11 cellular contexts compared by ENCODE assay signal in genomic region chr2:241563571-241563980, GRCh38. TPM values are rescaled to one million over a fixed set of nuclear protein-coding genes. Genes with fewer than 3 reads are reported as not detected.
"Had no signal": no experiment of that assay in that cellular context is flagged by ENCODE, and none has a peak within 500 bp of the region (broad histone marks: within the 10 kb centered on the region; RNA-seq: fewer than 3 reads in every experiment).

No MANE protein-coding gene starts in this region.

- H3K36me3 Mint-ChIP-seq: activated CD4-positive, alpha-beta memory T cell treated with anti-CD3 and anti-CD28 coated beads for 36 hours had no signal

- H3K9me3 ChIP-seq: colonic mucosa, gastrocnemius medialis, thyroid gland had no signal

- DNase-seq: activated CD4-positive, alpha-beta memory T cell treated with anti-CD3 and anti-CD28 coated beads for 36 hours; activated naive CD4-positive, alpha-beta T cell treated with anti-CD3 and anti-CD28 coated beads for 36 hours; colonic mucosa; effector CD4-positive, alpha-beta T cell; gastrocnemius medialis; left ventricle myocardium superior; stimulated activated CD4-positive, alpha-beta T cell treated with anti-CD3 and anti-CD28 coated beads, Interleukin-4, amount 100 ng/mL, for 1 hour; stimulated activated CD8-positive, alpha-beta memory T cell treated with anti-CD3 and anti-CD28 coated beads, Interleukin-4, amount 100 ng/mL, for 48 hours; T-helper 9 cell; thyroid gland had no signal

- H3K4me3 Mint-ChIP-seq: activated CD4-positive, alpha-beta memory T cell treated with anti-CD3 and anti-CD28 coated beads for 36 hours; activated naive CD4-positive, alpha-beta T cell treated with anti-CD3 and anti-CD28 coated beads for 36 hours; stimulated activated naive CD8-positive, alpha-beta T cell treated with anti-CD3 and anti-CD28 coated beads, Interleukin-15, Interleukin-2, amounts not matched to agents 100 ng/mL and 50 ng/mL, for 24 hours had no signal

- H3K27me3 ChIP-seq: thyroid gland had no signal

- ATAC-seq: gastrocnemius medialis, left ventricle myocardium superior had no signal

- H3K9me3 Mint-ChIP-seq: activated CD4-positive, alpha-beta memory T cell treated with anti-CD3 and anti-CD28 coated beads for 36 hours; activated naive CD4-positive, alpha-beta T cell treated with anti-CD3 and anti-CD28 coated beads for 36 hours; stimulated activated naive CD8-positive, alpha-beta T cell treated with anti-CD3 and anti-CD28 coated beads, Interleukin-15, Interleukin-2, amounts not matched to agents 100 ng/mL and 50 ng/mL, for 24 hours had no signal

- H3K36me3 ChIP-seq: colonic mucosa, gastrocnemius medialis, thyroid gland had no signal

- H3K4me3 ChIP-seq: colonic mucosa, gastrocnemius medialis, thyroid gland had no signal

- H3K27ac Mint-ChIP-seq: activated CD4-positive, alpha-beta memory T cell treated with anti-CD3 and anti-CD28 coated beads for 36 hours; activated naive CD4-positive, alpha-beta T cell treated with anti-CD3 and anti-CD28 coated beads for 36 hours; stimulated activated naive CD8-positive, alpha-beta T cell treated with anti-CD3 and anti-CD28 coated beads, Interleukin-15, Interleukin-2, amounts not matched to agents 100 ng/mL and 50 ng/mL, for 24 hours had no signal

- H3K27ac ChIP-seq: colonic mucosa, gastrocnemius medialis, thyroid gland had no signal

RNA-seq across cellular contexts. Expression of gene BOK, which starts 5.0 kb away (rescaled TPM):
- total RNA-seq: activated naive CD4-positive, alpha-beta T cell treated with anti-CD3 and anti-CD28 coated beads for 36 hours had no signal
